Comparison of ENCODE assay signal across 15 cellular contexts in the genomic region with DNA sequence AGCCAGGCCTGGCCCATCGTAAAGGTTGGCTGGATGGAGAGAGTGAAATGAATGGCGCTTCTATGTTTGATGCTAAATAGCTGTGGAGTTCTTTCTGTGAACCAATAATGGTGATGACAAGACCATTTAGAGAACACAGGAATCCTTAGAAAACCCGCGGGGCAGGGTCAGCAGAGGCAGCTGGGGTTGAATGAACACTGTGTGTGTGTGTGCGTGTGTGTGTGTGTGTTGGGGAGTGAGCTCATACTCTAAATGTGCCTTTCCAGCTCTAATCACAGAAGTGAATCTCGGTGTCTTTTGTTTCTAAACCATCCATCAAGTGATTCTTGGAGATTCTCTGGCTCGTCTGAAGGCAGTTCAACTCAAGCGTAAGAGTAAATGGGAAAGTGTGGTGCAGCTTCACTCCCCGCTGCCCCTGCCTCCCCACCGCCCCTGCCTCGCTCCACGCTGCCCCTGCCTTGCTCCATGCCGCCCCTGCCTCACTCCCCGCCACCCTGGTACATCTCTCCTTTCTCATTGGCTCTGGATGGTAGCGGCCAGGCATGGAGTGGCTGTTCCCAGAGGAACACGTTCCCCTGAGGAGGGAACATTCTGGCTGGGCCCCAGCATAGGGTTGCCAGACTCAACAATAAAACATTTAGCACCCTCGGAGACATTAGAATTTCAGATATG. TPM values are rescaled to one million over a fixed set of nuclear protein-coding genes. Genes with fewer than 3 reads are reported as not detected.
DNase-seq lines count a peak whose midpoint lies in the region; ATAC-seq and TF ChIP-seq lines count a peak whose summit lies in the region.
"Had no signal": no experiment of that assay in that cellular context is flagged by ENCODE, and none has a peak within 500 bp of the region (broad histone marks: within the 10 kb centered on the region; RNA-seq: fewer than 3 reads in every experiment).

No MANE protein-coding gene starts in this region.

- H3K36me3 Mint-ChIP-seq in neural crest cell (ENCODE audit: low read depth): peaks cover 7% of the 10 kb centered on the region
- H3K36me3 Mint-ChIP-seq in CD8-positive, alpha-beta memory T cell: peaks cover 0 to 4% (median 1%) of the 10 kb centered on the region in 3 donors

- peaks cover 11% of the 10 kb centered on the region for H3K9me3 Mint-ChIP-seq in neural crest cell
- H3K9me3 Mint-ChIP-seq in CD8-positive, alpha-beta memory T cell: peaks cover 0 to 14% (median 8%) of the 10 kb centered on the region in 5 donors

- peak overlapping the region; percentile 99 for H3K27ac Mint-ChIP-seq in neural crest cell (ENCODE audit: unreplicated experiment)
- no peak overlapping the region for H3K27ac Mint-ChIP-seq in CD8-positive, alpha-beta memory T cell
- H3K27ac Mint-ChIP-seq: activated CD8-positive, alpha-beta T cell treated with anti-CD3 and anti-CD28 coated beads for 36 hours; activated T-helper 2 cell treated with anti-CD3 and anti-CD28 coated beads, Interferon-gamma antibody, Interleukin-2, Interleukin-4, amounts not matched to agents 10 μg/mL and 5 μg/mL and 100 μg/mL, durations not matched to agents 14 hours and 24 hours and 36 hours had no signal

- H3K4me1 Mint-ChIP-seq in neural crest cell: peaks cover 48% of the 10 kb centered on the region
- no peaks in the 10 kb centered on the region for H3K4me1 Mint-ChIP-seq in CD8-positive, alpha-beta memory T cell

- CTCF ChIA-PET in CD8-positive, alpha-beta memory T cell (lab: Charles Lee): interaction anchor here (0.8 to 1.4 kb wide), 2 partner anchors 9 to 172 kb away, joined by 3 read pairs; no protein-coding TSS in a partner anchor

- peaks cover 3% of the 10 kb centered on the region for H3K27me3 Mint-ChIP-seq in neural crest cell (ENCODE audit: low read depth)
- H3K27me3 Mint-ChIP-seq in CD8-positive, alpha-beta memory T cell: peaks cover 11 to 17% of the 10 kb centered on the region in 2 donors

- H3K4me1 ChIP-seq in CD8-positive, alpha-beta memory T cell (ENCODE audit: insufficient read depth, low read length): no peaks in the 10 kb centered on the region
- H3K4me1 ChIP-seq: thyroid gland had no signal

- H3K36me3 ChIP-seq in CD8-positive, alpha-beta memory T cell (ENCODE audit: insufficient read depth, low read length): no peaks in the 10 kb centered on the region
- no peaks in the 10 kb centered on the region for H3K36me3 ChIP-seq in WERI-Rb-1
- H3K36me3 ChIP-seq: ovary, SJSA1, thyroid gland had no signal

- ATAC-seq in HG03342 (IDR thresholded peaks at IDR 0.05; ENCODE audit: unreplicated experiment): no peak
- no peak for ATAC-seq in stimulated activated naive CD8-positive, alpha-beta T cell treated with anti-CD3 and anti-CD28 coated beads, Interleukin-15, Interleukin-2, amounts not matched to agents 100 U/mL and 50 U/mL, for 24 hours
- ATAC-seq: activated CD8-positive, alpha-beta T cell treated with anti-CD3 and anti-CD28 coated beads for 36 hours; HCT116 had no signal

- H3K4me3 ChIP-seq in fibroblast of the aortic adventitia (ENCODE audit: low read depth, low read length): no peak overlapping the region
- no peak overlapping the region for H3K4me3 ChIP-seq in CD8-positive, alpha-beta memory T cell (ENCODE audit: low read length)
- no peak overlapping the region for H3K4me3 ChIP-seq in WERI-Rb-1 (ENCODE audit: low read depth, low read length)
- H3K4me3 ChIP-seq: ovary, SJSA1, thyroid gland had no signal

- H3K9me3 ChIP-seq in CD8-positive, alpha-beta memory T cell (ENCODE audit: low read length): no peaks in the 10 kb centered on the region
- peaks cover 13% of the 10 kb centered on the region for H3K9me3 ChIP-seq in WERI-Rb-1 (ENCODE audit: severe bottlenecking)
- H3K9me3 ChIP-seq: ovary, thyroid gland had no signal

- TF ChIP-seq CTCF in fibroblast of the aortic adventitia (IDR thresholded peaks at IDR 0.05; ENCODE audit: insufficient read depth, low read length) (no peak), neural crest cell (conservative IDR thresholded peaks at IDR 0.05) (no peak), WERI-Rb-1 (IDR thresholded peaks at IDR 0.05; ENCODE audit: low read depth, low read length) (no peak)

- peak; percentile 71 for DNase-seq in COLO829 (ENCODE audit: low spot score)
- peak; percentile 31 for DNase-seq in amniotic epithelial cell (ENCODE audit: low read depth)
- peak; percentile 21 for DNase-seq in fibroblast of the aortic adventitia (ENCODE audit: low read depth)
- peak; percentile 91 for DNase-seq in neural crest cell (ENCODE audit: low read depth, low spot score)
- no peak for DNase-seq in stimulated activated naive CD8-positive, alpha-beta T cell treated with anti-CD3 and anti-CD28 coated beads, Interleukin-15, Interleukin-2, amounts not matched to agents 100 U/mL and 50 U/mL, for 24 hours
- DNase-seq in CD8-positive, alpha-beta memory T cell: no peak
- DNase-seq in WERI-Rb-1: no peak
- DNase-seq: activated CD8-positive, alpha-beta T cell treated with anti-CD3 and anti-CD28 coated beads for 36 hours; NCI-H2029 treated with DMSO at 0.1 percent for 48 hours; ovary; thyroid gland had no signal

- H3K27me3 ChIP-seq in CD8-positive, alpha-beta memory T cell (ENCODE audit: insufficient read depth, low read length, poor library complexity, severe bottlenecking): no peaks in the 10 kb centered on the region
- H3K27me3 ChIP-seq in WERI-Rb-1 (ENCODE audit: insufficient read depth, low read depth, severe bottlenecking): no peaks in the 10 kb centered on the region
- H3K27me3 ChIP-seq: ovary, SJSA1, thyroid gland had no signal

- H3K27ac ChIP-seq in CD8-positive, alpha-beta memory T cell (ENCODE audit: low read depth, low read length): no peak overlapping the region
- H3K27ac ChIP-seq in WERI-Rb-1: no peak overlapping the region
- H3K27ac ChIP-seq: ovary, SJSA1, thyroid gland had no signal

- peak overlapping the region; percentile 70 for H3K4me3 Mint-ChIP-seq in neural crest cell
- H3K4me3 Mint-ChIP-seq in CD8-positive, alpha-beta memory T cell: no peak overlapping the region
- H3K4me3 Mint-ChIP-seq: activated CD8-positive, alpha-beta T cell treated with anti-CD3 and anti-CD28 coated beads for 36 hours had no signal

- POLR2A ChIA-PET in CD8-positive, alpha-beta memory T cell (lab: Charles Lee): no interaction called here

RNA-seq across cellular contexts. Expression of a gene that starts 21.2 kb away (rescaled TPM):
- total RNA-seq in fibroblast of the aortic adventitia (ENCODE audit: low replicate concordance): not detected in 2 replicates
- 0.12 TPM in 1 of 2 replicates, not detected in the other for total RNA-seq in neural crest cell
- total RNA-seq in CD8-positive, alpha-beta memory T cell: not detected
- not detected for polyA plus RNA-seq in CD8-positive, alpha-beta memory T cell
- total RNA-seq: activated CD8-positive, alpha-beta T cell treated with anti-CD3 and anti-CD28 coated beads for 36 hours; activated T-helper 2 cell treated with anti-CD3 and anti-CD28 coated beads, Interferon-gamma antibody, Interleukin-2, Interleukin-4, amounts not matched to agents 10 μg/mL and 5 μg/mL and 100 μg/mL, durations not matched to agents 14 hours and 24 hours and 36 hours; SJSA1 had no signal

RNA-seq across cellular contexts. Expression of a gene that starts 46.1 kb away (rescaled TPM):
- total RNA-seq in fibroblast of the aortic adventitia (ENCODE audit: low replicate concordance) (26.9 and 33.1 TPM in 2 replicates), neural crest cell (145 and 155 TPM in 2 replicates)
- 100 to 1,000 TPM; 154 to 169 TPM for total RNA-seq in CD8-positive, alpha-beta memory T cell
- polyA plus RNA-seq in CD8-positive, alpha-beta memory T cell: 71.0 TPM

RNA-seq across cellular contexts. Expression of a gene that starts 52.8 kb away (rescaled TPM):
- total RNA-seq in fibroblast of the aortic adventitia (ENCODE audit: low replicate concordance) (24.6 and 47.2 TPM in 2 replicates), neural crest cell (117 and 119 TPM in 2 replicates)
- total RNA-seq in CD8-positive, alpha-beta memory T cell: 10 to 100 TPM; 39.0 to 41.4 TPM
- 8.4 TPM for polyA plus RNA-seq in CD8-positive, alpha-beta memory T cell

RNA-seq across cellular contexts. Expression of a gene that starts 52.9 kb away (rescaled TPM):
- total RNA-seq in fibroblast of the aortic adventitia (ENCODE audit: low replicate concordance) (108 and 130 TPM in 2 replicates), neural crest cell (191 and 198 TPM in 2 replicates)
- 100 to 1,000 TPM; 163 to 168 TPM for total RNA-seq in CD8-positive, alpha-beta memory T cell
- polyA plus RNA-seq in CD8-positive, alpha-beta memory T cell: 162 TPM

Comparison
In these comparisons a context has a peak if more than half of its experiments do, and no peak if none do; other contexts are left out.
1. DNase-seq: peak in COLO829 (single experiment), amniotic epithelial cell (single experiment), fibroblast of the aortic adventitia (single experiment) and neural crest cell (single experiment); none in stimulated activated naive CD8-positive, alpha-beta T cell treated with anti-CD3 and anti-CD28 coated beads, Interleukin-15, Interleukin-2, amounts not matched to agents 100 U/mL and 50 U/mL, for 24 hours (single experiment), CD8-positive, alpha-beta memory T cell (0 of 5) and WERI-Rb-1 (single experiment).